Comparison of ENCODE assay signal across 19 cellular contexts in genomic region chr1:92442351-92442750, GRCh38. TPM values are rescaled to one million over a fixed set of nuclear protein-coding genes. Genes with fewer than 3 reads are reported as not detected.
DNase-seq lines count a peak whose midpoint lies in the region; ATAC-seq and TF ChIP-seq lines count a peak whose summit lies in the region.
"Had no signal": no experiment of that assay in that cellular context is flagged by ENCODE, and none has a peak within 500 bp of the region (broad histone marks: within the 10 kb centered on the region; RNA-seq: fewer than 3 reads in every experiment).

No MANE protein-coding gene starts in this region.

- H3K9me3 ChIP-seq in esophagus muscularis mucosa (no peaks in the 10 kb centered on the region), SK-N-SH (no peaks in the 10 kb centered on the region)
- H3K9me3 ChIP-seq: spleen, upper lobe of right lung had no signal

- peak overlapping the region; percentile 69 for H3K4me3 Mint-ChIP-seq in progenitor cell of endocrine pancreas (ENCODE audit: low read depth)
- H3K4me3 Mint-ChIP-seq in activated naive CD8-positive, alpha-beta T cell treated with anti-CD3 and anti-CD28 coated beads, Interleukin-2, amount 50 U/mL, for 24 hours = no peak overlapping the region
- no peak overlapping the region for H3K4me3 Mint-ChIP-seq in endothelial cell (ENCODE audit: unreplicated experiment)
- H3K4me3 Mint-ChIP-seq: dendritic cell treated with granulocyte-macrophage colony-stimulating factor and Interleukin-4, amounts not matched to agents 40 ng/mL and 50 ng/mL, for 4 days; IgD-negative memory B cell had no signal

- H3K79me2 ChIP-seq in SK-N-SH (ENCODE audit: insufficient read depth) = no peaks in the 10 kb centered on the region

- POLR2A ChIA-PET in SK-N-SH (lab: Yijun Ruan, JAX) = interaction anchor here (0.6 kb wide), 1 partner anchor 10 kb away, joined by 3 read pairs; no protein-coding TSS in a partner anchor

- peaks cover 5% of the 10 kb centered on the region for H3K9me3 Mint-ChIP-seq in progenitor cell of endocrine pancreas (ENCODE audit: low read depth)
- no peaks in the 10 kb centered on the region for H3K9me3 Mint-ChIP-seq in activated naive CD8-positive, alpha-beta T cell treated with anti-CD3 and anti-CD28 coated beads, Interleukin-2, amount 50 U/mL, for 24 hours
- no peaks in the 10 kb centered on the region for H3K9me3 Mint-ChIP-seq in endothelial cell (ENCODE audit: unreplicated experiment)
- H3K9me3 Mint-ChIP-seq: dendritic cell treated with granulocyte-macrophage colony-stimulating factor and Interleukin-4, amounts not matched to agents 40 ng/mL and 50 ng/mL, for 4 days; IgD-negative memory B cell had no signal

- H3K27ac Mint-ChIP-seq in progenitor cell of endocrine pancreas = peak overlapping the region; percentile 98
- no peak overlapping the region for H3K27ac Mint-ChIP-seq in activated naive CD8-positive, alpha-beta T cell treated with anti-CD3 and anti-CD28 coated beads, Interleukin-2, amount 50 U/mL, for 24 hours
- H3K27ac Mint-ChIP-seq in endothelial cell (ENCODE audit: unreplicated experiment) = no peak overlapping the region
- H3K27ac Mint-ChIP-seq: dendritic cell treated with granulocyte-macrophage colony-stimulating factor and Interleukin-4, amounts not matched to agents 40 ng/mL and 50 ng/mL, for 4 days; IgD-negative memory B cell had no signal

- no peaks in the 10 kb centered on the region for H3K36me3 ChIP-seq in esophagus muscularis mucosa
- no peaks in the 10 kb centered on the region for H3K36me3 ChIP-seq in SK-N-SH (replicated peaks in 1 of 2; ENCODE audit: control insufficient read depth in 1 of 2, insufficient read depth in 2 of 2, low read length in 1 of 2)
- H3K36me3 ChIP-seq: spleen, upper lobe of right lung had no signal

- H3K9me2 ChIP-seq in SK-N-SH = no peaks in the 10 kb centered on the region

- H4K20me1 ChIP-seq in SK-N-SH (ENCODE audit: insufficient read depth) = no peaks in the 10 kb centered on the region

- intact Hi-C loops in esophagus muscularis mucosa (cut with DNase I) = no loop called here

- H3K4me3 ChIP-seq in esophagus muscularis mucosa (peak overlapping the region; percentile 47 to 61 (median 52)), SK-N-SH (ENCODE audit: low read depth in 2 of 2, low read length in 1 of 2) (no peak overlapping the region)
- H3K4me3 ChIP-seq: spleen, upper lobe of right lung had no signal

- H3K9ac ChIP-seq in SK-N-SH = no peak overlapping the region

- H3K4me1 ChIP-seq in esophagus muscularis mucosa (peaks cover 0 to 12% (median 11%) of the 10 kb centered on the region in 4 donors), SK-N-SH (ENCODE audit: control insufficient read depth in 1 of 2, insufficient read depth in 2 of 2, low read depth in 1 of 2, low read length in 1 of 2) (no peaks in the 10 kb centered on the region; a peak in 1 of 4 replicates)
- H3K4me1 ChIP-seq: spleen, upper lobe of right lung had no signal

- H3K4me2 ChIP-seq in SK-N-SH = no peak overlapping the region

- DNase-seq in DMS53 (lab: John Stamatoyannopoulos, UW) (peak; percentile 91), DMS53 treated with DMSO at 0.1 percent for 48 hours (lab: John Stamatoyannopoulos, UW; ENCODE audit: unreplicated experiment) (no peak), NCI-H345 (lab: John Stamatoyannopoulos, UW) (peak; percentile 49), esophagus muscularis mucosa (ENCODE audit: extremely low spot score) (no peak), progenitor cell of endocrine pancreas (ENCODE audit: low spot score, unreplicated experiment) (no peak), endothelial cell (ENCODE audit: low spot score) (no peak), SK-N-SH (no peak)
- DNase-seq in activated naive CD8-positive, alpha-beta T cell treated with anti-CD3 and anti-CD28 coated beads, Interleukin-2, amount 50 U/mL, for 24 hours = no peak
- DNase-seq: 8988T; activated CD4-positive, alpha-beta T cell treated with anti-CD3 and anti-CD28 coated beads for 4 hours; C1 segment of cervical spinal cord; DMS79 treated with DMSO at 0.1 percent for 48 hours; NCI-H2107; SIG-M5; spleen; stimulated activated naive CD4-positive, alpha-beta T cell; upper lobe of right lung had no signal

- no peak for TF ChIP-seq EP300 in esophagus muscularis mucosa (IDR thresholded peaks at IDR 0.05)
- TF ChIP-seq EP300 in SK-N-SH (IDR thresholded peaks at IDR 0.05; ENCODE audit: borderline replicate concordance in 1 of 2, low read depth in 1 of 2, low read length in 1 of 2) = no peak

- TF ChIP-seq CTCF in esophagus muscularis mucosa (IDR thresholded peaks at IDR 0.05) (no peak), progenitor cell of endocrine pancreas (IDR thresholded peaks at IDR 0.05; ENCODE audit: unreplicated experiment) (no peak), endothelial cell (IDR thresholded peaks at IDR 0.05; ENCODE audit: unreplicated experiment) (no peak), SK-N-SH (IDR thresholded peaks at IDR 0.05) (no peak)

- no peak overlapping the region for H2AFZ ChIP-seq in SK-N-SH (ENCODE audit: low read depth)

- H3K27me3 ChIP-seq in esophagus muscularis mucosa (no peaks in the 10 kb centered on the region), SK-N-SH (ENCODE audit: insufficient read depth) (no peaks in the 10 kb centered on the region)
- H3K27me3 ChIP-seq: spleen, upper lobe of right lung had no signal

- H3K4me1 Mint-ChIP-seq in progenitor cell of endocrine pancreas (ENCODE audit: low read depth) = peaks cover 9% of the 10 kb centered on the region
- peaks cover 17% of the 10 kb centered on the region for H3K4me1 Mint-ChIP-seq in activated naive CD8-positive, alpha-beta T cell treated with anti-CD3 and anti-CD28 coated beads, Interleukin-2, amount 50 U/mL, for 24 hours
- H3K4me1 Mint-ChIP-seq in endothelial cell (ENCODE audit: unreplicated experiment) = peaks cover 13% of the 10 kb centered on the region
- H3K4me1 Mint-ChIP-seq: IgD-negative memory B cell had no signal

- TF ChIP-seq RAD21 in SK-N-SH (IDR thresholded peaks at IDR 0.05; ENCODE audit: low read length) = no peak

- no peaks in the 10 kb centered on the region for H3F3A ChIP-seq in SK-N-SH (replicated peaks; ENCODE audit: insufficient read depth)

- TF ChIP-seq POLR2A in esophagus muscularis mucosa (IDR thresholded peaks at IDR 0.05; ENCODE audit: low read depth) = no peak

- peaks cover 2% of the 10 kb centered on the region for H3K36me3 Mint-ChIP-seq in progenitor cell of endocrine pancreas (ENCODE audit: insufficient read depth)
- no peaks in the 10 kb centered on the region for H3K36me3 Mint-ChIP-seq in activated naive CD8-positive, alpha-beta T cell treated with anti-CD3 and anti-CD28 coated beads, Interleukin-2, amount 50 U/mL, for 24 hours (ENCODE audit: low read depth)
- no peaks in the 10 kb centered on the region for H3K36me3 Mint-ChIP-seq in endothelial cell (ENCODE audit: low read depth, unreplicated experiment)
- H3K36me3 Mint-ChIP-seq: IgD-negative memory B cell had no signal

- CTCF ChIA-PET in SK-N-SH (lab: Yijun Ruan, JAX) = interaction anchor here (1.0 kb wide), 1 partner anchor 132 kb away, joined by 3 read pairs; no protein-coding TSS in a partner anchor

- peak overlapping the region in 2 of 4 donors; percentile 35 to 41 for H3K27ac ChIP-seq in esophagus muscularis mucosa (replicated peaks in 1 of 4)
- no peak overlapping the region for H3K27ac ChIP-seq in SK-N-SH (ENCODE audit: low read depth in 2 of 2, low read length in 1 of 2)
- H3K27ac ChIP-seq: spleen, upper lobe of right lung had no signal

- 42% methylated on average over 5 of the region's 5 CpGs for WGBS in esophagus muscularis mucosa
- WGBS in SK-N-SH (ENCODE audit: low lambda C conversion rate) = 69% methylated on average over 5 of the region's 5 CpGs

- H3K27me3 Mint-ChIP-seq in progenitor cell of endocrine pancreas (peaks cover 37% of the 10 kb centered on the region), endothelial cell (ENCODE audit: unreplicated experiment) (no peaks in the 10 kb centered on the region)
- no peaks in the 10 kb centered on the region for H3K27me3 Mint-ChIP-seq in activated naive CD8-positive, alpha-beta T cell treated with anti-CD3 and anti-CD28 coated beads, Interleukin-2, amount 50 U/mL, for 24 hours
- H3K27me3 Mint-ChIP-seq: dendritic cell treated with granulocyte-macrophage colony-stimulating factor and Interleukin-4, amounts not matched to agents 40 ng/mL and 50 ng/mL, for 4 days had no signal

- no peak for ATAC-seq in activated naive CD8-positive, alpha-beta T cell treated with anti-CD3 and anti-CD28 coated beads, Interleukin-2, amount 50 U/mL, for 24 hours
- ATAC-seq: upper lobe of right lung had no signal

TF ChIP-seq in SK-N-SH, 30 proteins besides CTCF, POLR2A, EP300 and RAD21 (continues in another document):
- TF ChIP-seq SIN3A (IDR thresholded peaks at IDR 0.05; ENCODE audit: borderline replicate concordance, low read depth, low read length) = no peak
- no peak for TF ChIP-seq FOXM1 (IDR thresholded peaks at IDR 0.05; ENCODE audit: low read depth)
- TF ChIP-seq NFIC (IDR thresholded peaks at IDR 0.05; ENCODE audit: borderline replicate concordance) = no peak
- no peak for TF ChIP-seq MAX (IDR thresholded peaks at IDR 0.05; ENCODE audit: low read depth)
- no peak for TF ChIP-seq YY1 (IDR thresholded peaks at IDR 0.05; ENCODE audit: low read depth)
- no peak for TF ChIP-seq MXI1 (IDR thresholded peaks at IDR 0.05; ENCODE audit: low read depth, low read length)
- TF ChIP-seq NRF1 (IDR thresholded peaks at IDR 0.05; ENCODE audit: low read depth, low read length) = no peak
- TF ChIP-seq GATA2 (CRISPR knock-in tag; IDR thresholded peaks at IDR 0.05) = no peak
- no peak for TF ChIP-seq MEF2A (IDR thresholded peaks at IDR 0.05; ENCODE audit: borderline replicate concordance, low read depth)
- TF ChIP-seq POLR2AphosphoS5 (IDR thresholded peaks at IDR 0.05; ENCODE audit: low read depth, low read length) = no peak
- no peak for TF ChIP-seq TEAD4 (IDR thresholded peaks at IDR 0.05; ENCODE audit: borderline replicate concordance, insufficient read depth)
- no peak for TF ChIP-seq SMC3 (IDR thresholded peaks at IDR 0.05; ENCODE audit: low read depth, low read length)

RNA-seq across cellular contexts. Expression of gene GFI1, which starts 44.4 kb away (rescaled TPM):
- 1 to 10 TPM in 1 of 4 donors, under 1 TPM in 3; 0.32 to 3.3 (median 0.81) TPM for total RNA-seq in esophagus muscularis mucosa
- 0.17 and 0.31 TPM in 2 replicates for total RNA-seq in progenitor cell of endocrine pancreas
- total RNA-seq in endothelial cell (ENCODE audit: unreplicated experiment) = 0.26 TPM
- polyA plus RNA-seq in SK-N-SH (2012; rRNA removed) = 0.18 and 0.19 TPM in 2 replicates
- polyA plus RNA-seq in SK-N-SH (2012; cell fraction: cytosol; rRNA removed) = 0.08 and 0.12 TPM in 2 replicates
- polyA plus RNA-seq in SK-N-SH (2012; cell fraction: nucleus; rRNA removed) = 0.62 and 0.69 TPM in 2 replicates

Comparison
In these comparisons a context has a peak if more than half of its experiments do, and no peak if none do; other contexts are left out.
1. DNase-seq: peak in DMS53 (single experiment) and NCI-H345 (single experiment); none in DMS53 treated with DMSO at 0.1 percent for 48 hours (single experiment), esophagus muscularis mucosa (single experiment), progenitor cell of endocrine pancreas (single experiment), activated naive CD8-positive, alpha-beta T cell treated with anti-CD3 and anti-CD28 coated beads, Interleukin-2, amount 50 U/mL, for 24 hours (single experiment), endothelial cell (single experiment) and SK-N-SH (single experiment).
2. H3K4me3 ChIP-seq: peak in esophagus muscularis mucosa (4 of 4); none in SK-N-SH (0 of 2).